1 cellular context compared by ENCODE assay signal in the genomic region with DNA sequence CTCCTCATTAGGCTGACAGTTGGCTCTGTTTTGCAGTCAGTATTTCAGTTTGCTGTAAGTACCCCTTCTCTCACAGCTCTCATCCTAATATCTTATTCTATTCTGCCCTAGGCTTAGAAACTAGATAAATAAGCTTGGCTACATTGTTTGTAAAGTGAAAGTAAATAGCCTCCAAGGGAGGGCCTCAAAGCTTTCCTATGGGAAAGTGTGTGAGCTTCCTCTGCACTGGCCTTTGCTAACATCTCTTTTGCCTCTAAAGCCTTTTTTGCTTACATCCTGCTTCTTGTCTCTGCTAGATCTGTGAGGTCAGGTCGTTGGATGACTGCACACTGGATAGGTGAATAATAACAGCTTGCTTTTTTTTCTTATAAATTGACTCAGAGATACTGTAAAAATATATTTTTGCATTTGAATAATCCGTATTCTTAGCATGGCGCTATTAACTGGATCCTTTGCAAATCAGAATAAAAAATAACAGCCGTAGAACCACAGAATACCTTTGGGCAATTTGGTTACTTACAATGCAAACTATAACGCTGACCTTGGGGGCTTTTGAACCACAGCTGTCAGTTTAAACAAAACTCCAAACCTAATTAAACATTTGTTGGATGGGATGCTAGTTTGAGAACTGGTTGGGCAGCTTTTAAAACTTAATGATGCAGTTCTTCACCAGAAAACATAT.
TF ChIP-seq lines count a peak whose summit lies in the region.

No MANE protein-coding gene starts in this region.

TF ChIP-seq in WTC11, 78 proteins besides CTCF, POLR2A, EP300 and RAD21 (continued from another document):
- TF ChIP-seq RORB (CRISPR knock-in tag; IDR thresholded peaks at IDR 0.05) (no peak), FOXK1 (CRISPR knock-in tag; IDR thresholded peaks at IDR 0.05) (no peak)
